Comparison of ENCODE assay signal across 26 cellular contexts in genomic region chr1:32926562-32926961, GRCh38. TPM values are rescaled to one million over a fixed set of nuclear protein-coding genes. Genes with fewer than 3 reads are reported as not detected.
"Had no signal": no experiment of that assay in that cellular context is flagged by ENCODE, and none has a peak within 500 bp of the region (broad histone marks: within the 10 kb centered on the region; RNA-seq: fewer than 3 reads in every experiment).

No MANE protein-coding gene starts in this region.

- H3K27ac Mint-ChIP-seq: activated naive CD8-positive, alpha-beta T cell; activated T-helper 1 cell treated with anti-CD3 and anti-CD28 coated beads, Interleukin-12 subunit alpha, Interleukin-12 subunit beta, Interleukin-2, Interleukin-4 antibody, amounts not matched to agents 30 ng/mL and 10 ng/mL and 1 ng/mL, durations not matched to agents 14 hours and 24 hours and 36 hours; naive B cell had no signal

- H3K4me3 ChIP-seq: psoas muscle, skin epidermis, stomach had no signal

- H3K9me3 ChIP-seq: esophagus squamous epithelium, heart right ventricle, lower lobe of right lung, psoas muscle, stomach had no signal

- H3K36me3 Mint-ChIP-seq: activated naive CD8-positive, alpha-beta T cell; type B pancreatic cell had no signal

- H3K36me3 ChIP-seq: esophagus squamous epithelium, heart right ventricle, lower lobe of right lung, stomach, WERI-Rb-1 had no signal

- ATAC-seq: psoas muscle had no signal

- H3K4me3 Mint-ChIP-seq: activated naive CD8-positive, alpha-beta T cell; activated T-helper 1 cell treated with anti-CD3 and anti-CD28 coated beads, Interleukin-12 subunit alpha, Interleukin-12 subunit beta, Interleukin-2, Interleukin-4 antibody, amounts not matched to agents 30 ng/mL and 10 ng/mL and 1 ng/mL, durations not matched to agents 14 hours and 24 hours and 36 hours; dendritic cell treated with granulocyte-macrophage colony-stimulating factor and Interleukin-4, amounts not matched to agents 40 ng/mL and 50 ng/mL, for 4 days; neural crest cell had no signal

- H3K4me1 ChIP-seq: psoas muscle had no signal

- DNase-seq: activated CD4-positive, alpha-beta T cell treated with anti-CD3 and anti-CD28 coated beads, Interleukin-2, amount 50 U/mL, for 4 hours; cerebellar nuclear complex; effector CD8-positive, alpha-beta T cell; esophagus squamous epithelium; heart right ventricle; left cardiac atrium; lower lobe of right lung; naive B cell; psoas muscle; right cardiac atrium; stimulated activated CD4-positive, alpha-beta T cell treated with anti-CD3 and anti-CD28 coated beads, Interleukin-15, amount 100 ng/mL, for 24 hours; stimulated activated CD4-positive, alpha-beta T cell treated with anti-CD3 and anti-CD28 coated beads, Interleukin-2, amount 100 ng/mL, for 48 hours; stomach; T-helper 2 cell; WERI-Rb-1 had no signal

- H3K9me3 Mint-ChIP-seq: activated T-helper 1 cell treated with anti-CD3 and anti-CD28 coated beads, Interleukin-12 subunit alpha, Interleukin-12 subunit beta, Interleukin-2, Interleukin-4 antibody, amounts not matched to agents 30 ng/mL and 10 ng/mL and 1 ng/mL, durations not matched to agents 14 hours and 24 hours and 36 hours; dendritic cell treated with granulocyte-macrophage colony-stimulating factor and Interleukin-4, amounts not matched to agents 40 ng/mL and 50 ng/mL, for 4 days; neural crest cell had no signal

- H3K27ac ChIP-seq: esophagus squamous epithelium, heart right ventricle, lower lobe of right lung, psoas muscle, skin epidermis, stomach had no signal

RNA-seq across cellular contexts. Expression of gene TMEM54, which starts 25.4 kb away (rescaled TPM):
- total RNA-seq: mononuclear cell had no signal

RNA-seq across cellular contexts. Expression of gene HPCA, which starts 40.3 kb away (rescaled TPM):
- total RNA-seq: activated CD8-positive, alpha-beta memory T cell treated with anti-CD3 and anti-CD28 coated beads for 36 hours; activated T-helper 1 cell treated with anti-CD3 and anti-CD28 coated beads, Interleukin-12 subunit alpha, Interleukin-12 subunit beta, Interleukin-2, Interleukin-4 antibody, amounts not matched to agents 30 ng/mL and 10 ng/mL and 1 ng/mL, durations not matched to agents 14 hours and 24 hours and 36 hours; bronchial epithelial cell; endothelial cell of umbilical vein; esophagus squamous epithelium; heart right ventricle; left cardiac atrium; lower lobe of right lung; mononuclear cell; osteocyte; psoas muscle; right cardiac atrium had no signal
- polyA plus RNA-seq: endothelial cell of umbilical vein, heart right ventricle had no signal

RNA-seq across cellular contexts. Expression of gene FNDC5, which starts 55.9 kb away (rescaled TPM):
- total RNA-seq: activated CD8-positive, alpha-beta memory T cell treated with anti-CD3 and anti-CD28 coated beads for 36 hours; activated T-helper 1 cell treated with anti-CD3 and anti-CD28 coated beads, Interleukin-12 subunit alpha, Interleukin-12 subunit beta, Interleukin-2, Interleukin-4 antibody, amounts not matched to agents 30 ng/mL and 10 ng/mL and 1 ng/mL, durations not matched to agents 14 hours and 24 hours and 36 hours; bronchial epithelial cell had no signal
